ENCODE assay signal across 17 cellular contexts in the genomic region with DNA sequence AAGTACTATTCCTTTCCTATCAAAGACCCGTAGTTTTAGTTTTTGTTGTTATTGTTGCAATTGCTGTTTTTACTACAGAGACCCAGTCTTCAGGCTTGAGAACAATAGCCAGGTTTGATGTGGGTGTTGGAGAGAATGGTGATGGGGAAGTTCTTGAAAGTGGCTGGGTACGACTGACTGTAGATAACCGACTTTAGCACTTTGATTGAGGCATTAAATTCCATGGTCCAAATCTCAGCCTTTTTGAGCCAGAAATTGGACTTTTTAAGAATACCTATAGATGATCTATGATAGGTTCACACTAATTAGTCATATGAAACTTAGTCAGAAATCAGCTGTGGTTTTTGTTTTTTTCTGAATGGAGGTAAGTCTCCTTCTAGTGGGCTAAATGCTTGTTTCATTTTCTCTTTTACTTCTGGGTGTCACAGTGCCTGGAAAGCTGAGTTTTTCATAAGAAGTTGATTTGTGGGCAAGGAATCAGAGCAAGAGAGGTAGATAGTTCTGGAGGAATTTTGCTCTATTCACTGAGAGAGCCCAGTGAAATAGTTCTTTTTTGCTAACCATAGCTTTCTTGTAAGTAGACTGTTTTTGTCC. TPM values are rescaled to one million over a fixed set of nuclear protein-coding genes. Genes with fewer than 3 reads are reported as not detected.
A peak's percentile ranks its signal among the peaks of the same experiment; 100 is the strongest.
DNase-seq lines count a peak whose midpoint lies in the region; ATAC-seq, FAIRE-seq and TF ChIP-seq lines count a peak whose summit lies in the region.
"Had no signal": no experiment of that assay in that cellular context is flagged by ENCODE, and none has a peak within 500 bp of the region (broad histone marks: within the 10 kb centered on the region; RNA-seq: fewer than 3 reads in every experiment).

No MANE protein-coding gene starts in this region.

- H3K27me3 Mint-ChIP-seq in CD4-positive, alpha-beta T cell, result no peaks in the 10 kb centered on the region

- H4K20me1 ChIP-seq in K562 (replicated peaks; ENCODE audit: control insufficient read depth, insufficient read depth, low read length) (no peaks in the 10 kb centered on the region), PC-9 (ENCODE audit: insufficient read depth) (no peaks in the 10 kb centered on the region)

- POLR2A ChIA-PET in CD4-positive, alpha-beta T cell (lab: Charles Lee), result interaction anchor here (0.9 kb wide), 1 partner anchor 106 kb away, joined by 3 read pairs; a partner anchor contains a TSS
- POLR2A ChIA-PET in K562 (lab: Yijun Ruan, JAX), result interaction anchor here (1.1 to 1.6 kb wide), 3 partner anchors 8 to 16 kb away, joined by 3 read pairs; no protein-coding TSS in a partner anchor
- POLR2A ChIA-PET in PC-9 (lab: Charles Lee; ENCODE audit: unreplicated experiment), result no interaction called here

- TF ChIP-seq RAD21 in K562 (CRISPR knock-in tag; conservative IDR thresholded peaks at IDR 0.05 in 1 of 2, IDR thresholded peaks at IDR 0.05 in 1 of 2), result no peak

- 86% methylated on average over 3 of the region's 3 CpGs for WGBS in K562 (ENCODE audit: insufficient coverage, low coverage, missing lambda C conversion rate)

- no peak for ATAC-seq in CD4-positive, alpha-beta T cell (ENCODE audit: poor library complexity)
- no peak for ATAC-seq in K562
- ATAC-seq in HG03175 (IDR thresholded peaks at IDR 0.05; ENCODE audit: unreplicated experiment), result no peak
- ATAC-seq: left lobe of liver, pancreas had no signal

- H3F3A ChIP-seq in PC-9 (ENCODE audit: insufficient read depth, low read depth), result peaks cover 8% of the 10 kb centered on the region; the same call in 1 of the 2 replicates

- no peaks in the 10 kb centered on the region for H3K9me3 ChIP-seq in CD4-positive, alpha-beta T cell (ENCODE audit: control insufficient read depth, low read length)
- no peaks in the 10 kb centered on the region for H3K9me3 ChIP-seq in K562 (replicated peaks; ENCODE audit: control insufficient read depth, insufficient read depth, low read depth, low read length)
- no peaks in the 10 kb centered on the region for H3K9me3 ChIP-seq in PC-9 (ENCODE audit: insufficient read depth, low read depth)
- H3K9me3 ChIP-seq: pancreas, SK-N-SH, thyroid gland had no signal

- in situ Hi-C loops in K562 (cut with MboI), result no loop called here

- H3K79me2 ChIP-seq in K562 (ENCODE audit: control insufficient read depth, insufficient read depth, low read length) (peaks cover 48% of the 10 kb centered on the region), PC-9 (ENCODE audit: low read depth) (peaks cover 22% of the 10 kb centered on the region)

- TF ChIP-seq POLR2A in K562 (conservative IDR thresholded peaks at IDR 0.05), result 0 out of 2 replicates have a peak, but pooled peaks have one; percentile 2

- H3K27ac ChIP-seq in CD4-positive, alpha-beta T cell (ENCODE audit: low read depth, low read length), result no peak overlapping the region
- H3K27ac ChIP-seq in K562 (ENCODE audit: extremely low read depth, low read depth, low read length) (no peak overlapping the region), PC-9 (no peak overlapping the region)
- H3K27ac ChIP-seq: pancreas, thyroid gland had no signal

- H3K9me3 Mint-ChIP-seq in CD4-positive, alpha-beta T cell, result no peaks in the 10 kb centered on the region

- peaks cover 0 to 16% of the 10 kb centered on the region in 2 experiments for H3K4me1 ChIP-seq in K562 (replicated peaks in 1 of 2; ENCODE audit: control insufficient read depth in 2 of 2, insufficient read depth in 2 of 2, low read length in 2 of 2)
- peaks cover 19% of the 10 kb centered on the region for H3K4me1 ChIP-seq in PC-9 (replicated peaks; ENCODE audit: insufficient read depth)

- H3K4me3 Mint-ChIP-seq in CD4-positive, alpha-beta T cell, result peak overlapping the region; percentile 54

- H3K36me3 ChIP-seq in GM06990 (ENCODE audit: control insufficient read depth, insufficient read depth, low read length) (peaks cover 14% of the 10 kb centered on the region), K562 (ENCODE audit: control insufficient read depth, insufficient read depth, low read length) (peaks cover 68% of the 10 kb centered on the region), PC-9 (ENCODE audit: low read depth) (peaks cover 11% of the 10 kb centered on the region)

- H3K27ac Mint-ChIP-seq in CD4-positive, alpha-beta T cell, result no peak overlapping the region

- no peak for DNase-seq in CD4-positive, alpha-beta T cell
- DNase-seq in GM06990 (ENCODE audit: extremely low read depth, insufficient read length) (no peak), RKO (ENCODE audit: low spot score) (peak; percentile 27), K562 (ENCODE audit: extremely low read depth in 1 of 4, low spot score in 3 of 4) (no peak), COLO668 (lab: John Stamatoyannopoulos, UW; ENCODE audit: unreplicated experiment) (no peak), PC-9 (no peak), cerebellum (ENCODE audit: low spot score) (no peak)
- DNase-seq: foreskin melanocyte; NCI-H526; pancreas; SK-N-SH; stimulated activated CD4-positive, alpha-beta T cell treated with anti-CD3 and anti-CD28 coated beads, Interleukin-2, amount 100 ng/mL, for 48 hours; thyroid gland had no signal

- TF ChIP-seq EP300 in K562 (IDR thresholded peaks at IDR 0.05; ENCODE audit: low read length), result no peak

- no peak overlapping the region for H3K9ac ChIP-seq in K562 (ENCODE audit: insufficient read depth in 1 of 2, low read depth in 2 of 2, low read length in 2 of 2)
- H3K9ac ChIP-seq: SK-N-SH had no signal

- no peaks in the 10 kb centered on the region for H3K27me3 ChIP-seq in CD4-positive, alpha-beta T cell (ENCODE audit: control insufficient read depth, insufficient read depth, low read length)
- no peaks in the 10 kb centered on the region for H3K27me3 ChIP-seq in GM06990 (replicated peaks; ENCODE audit: control insufficient read depth, insufficient read depth, low read length)
- H3K27me3 ChIP-seq in K562 (ENCODE audit: control insufficient read depth in 2 of 2, insufficient read depth in 2 of 2, low read length in 2 of 2), result no peaks in the 10 kb centered on the region
- H3K27me3 ChIP-seq in PC-9 (ENCODE audit: insufficient read depth, low read depth), result no peaks in the 10 kb centered on the region
- H3K27me3 ChIP-seq: pancreas, thyroid gland had no signal

- CTCF ChIA-PET in CD4-positive, alpha-beta T cell (lab: Charles Lee), result no interaction called here
- CTCF ChIA-PET in K562 (lab: Yijun Ruan, JAX; ENCODE audit: low intra/inter-chr PET ratio) (no interaction called here), PC-9 (lab: Charles Lee) (no interaction called here)

- H3K4me3 ChIP-seq in GM06990 (replicated peaks; ENCODE audit: low read depth, low read length) (peak overlapping the region; percentile 25; the same call in 1 of the 2 replicates), K562 (no peak overlapping the region), PC-9 (no peak overlapping the region)
- H3K4me3 ChIP-seq: pancreas, thyroid gland had no signal

- H3K9me2 ChIP-seq in PC-9 (ENCODE audit: insufficient read depth), result no peaks in the 10 kb centered on the region
- H3K9me2 ChIP-seq: SK-N-SH had no signal

- H3K4me2 ChIP-seq in K562 (ENCODE audit: insufficient read depth, low read length), result no peak overlapping the region
- no peak overlapping the region for H3K4me2 ChIP-seq in PC-9
- H3K4me2 ChIP-seq: SK-N-SH had no signal

- H3K36me3 Mint-ChIP-seq in CD4-positive, alpha-beta T cell (ENCODE audit: low read depth), result peaks cover 59% of the 10 kb centered on the region

- no TSS peak for BruUV-seq in K562 (replicated peaks; lab: Mats Ljungman, UMichigan)
- BruUV-seq in PC-9 (replicated peaks; lab: Mats Ljungman, UMichigan), result no TSS peak

- intact Hi-C loops in CD4-positive, alpha-beta T cell (cut with DNase I, micrococcal nuclease), result no loop called here
- intact Hi-C loops in K562 (cut with micrococcal nuclease) (no loop called here), PC-9 (cut with micrococcal nuclease; ENCODE audit: unreplicated experiment) (no loop called here)

- H3K9me1 ChIP-seq in K562 (ENCODE audit: control insufficient read depth, insufficient read depth, low read length), result no peaks in the 10 kb centered on the region

- H3K4me1 Mint-ChIP-seq in CD4-positive, alpha-beta T cell (ENCODE audit: low read depth), result peaks cover 48% of the 10 kb centered on the region

- H2AFZ ChIP-seq in K562 (ENCODE audit: low read depth, low read length), result no peak overlapping the region
- H2AFZ ChIP-seq in PC-9, result no peak overlapping the region

- no peak for FAIRE-seq in K562 (lab: Jason Lieb, UNC)
- FAIRE-seq: colon, endothelial cell of umbilical vein, pancreas had no signal

- TF ChIP-seq CTCF in CD4-positive, alpha-beta T cell (IDR thresholded peaks at IDR 0.05), result no peak
- TF ChIP-seq CTCF in GM06990 (IDR thresholded peaks at IDR 0.05; ENCODE audit: insufficient read depth, low read length, poor library complexity, severe bottlenecking) (no peak), K562 (IDR thresholded peaks at IDR 0.05 in 2 of 3, conservative IDR thresholded peaks at IDR 0.05 in 1 of 3; ENCODE audit: insufficient read depth in 2 of 3, low read depth in 1 of 3, low read length in 3 of 3) (no peak), PC-9 (conservative IDR thresholded peaks at IDR 0.05) (no peak)

RNA-seq across cellular contexts. Expression of a gene that starts 2.8 kb away (rescaled TPM):
- 10 to 100 TPM; 29.4 to 32.6 TPM for total RNA-seq in CD4-positive, alpha-beta T cell
- total RNA-seq in K562 (2011; cell fraction: chromatin; rRNA removed; ENCODE audit: low replicate concordance), result 75.0 and 80.3 TPM in 2 replicates
- 68.6 and 71.4 TPM in 2 replicates for total RNA-seq in K562 (2011; cell fraction: nucleolus; rRNA removed)
- 71.1 and 74.3 TPM in 2 replicates for total RNA-seq in K562 (2011; cell fraction: nucleoplasm; rRNA removed)
- total RNA-seq in K562 (2014; rRNA removed), result 193 and 231 TPM in 2 replicates
- 277 and 303 TPM in 2 replicates for total RNA-seq in K562 (2014; rRNA removed; fragmentation: Illumina TruSeq; extraction: Trizol)
- 287 and 304 TPM in 2 replicates for total RNA-seq in K562 (2015; rRNA removed; fragmentation: Illumina TruSeq; extraction: Trizol)
- total RNA-seq in K562 (2021), result 197 and 199 TPM in 2 replicates
- polyA plus RNA-seq in K562 (2011; rRNA removed), result 269 and 324 TPM in 2 replicates
- 135 and 372 TPM in 2 replicates for polyA plus RNA-seq in K562 (2011; cell fraction: cytosol; rRNA removed)
- polyA plus RNA-seq in K562 (2011; cell fraction: nucleus; rRNA removed), result 78.2 and 125 TPM in 2 replicates
- polyA plus RNA-seq in K562 (2012), result 133 and 272 TPM in 2 replicates
- 417 and 450 TPM in 2 replicates for polyA plus RNA-seq in K562 (2014; fragmentation: Illumina TruSeq; extraction: Trizol)
- 100 to 1,000 TPM; 221 to 265 TPM for polyA plus RNA-seq in K562 (2014; fragmentation: Nextera tagmentation; extraction: Ambion mirVana)
- 434 and 470 TPM in 2 replicates for polyA plus RNA-seq in K562 (2014; rRNA removed)
- 136 and 141 TPM in 2 replicates for polyA minus RNA-seq in K562 (2011; rRNA and poly(A)+ RNA removed)
- polyA minus RNA-seq in K562 (2011; cell fraction: cytosol; rRNA and poly(A)+ RNA removed), result 47.2 and 68.5 TPM in 2 replicates
- 51.0 and 84.4 TPM in 2 replicates for polyA minus RNA-seq in K562 (2011; cell fraction: nucleus; rRNA and poly(A)+ RNA removed)
- total RNA-seq in PC-9 (2021), result 82.7 and 102 TPM in 2 replicates
- total RNA-seq in cerebellum, result 19.5 TPM

RNA-seq across cellular contexts. Expression of a gene that starts 21.2 kb away (rescaled TPM):
- total RNA-seq in CD4-positive, alpha-beta T cell, result 100 to 1,000 TPM; 372 to 389 TPM
- 47.4 and 83.8 TPM in 2 replicates for total RNA-seq in K562 (2011; cell fraction: chromatin; rRNA removed; ENCODE audit: low replicate concordance)
- total RNA-seq in K562 (2011; cell fraction: nucleolus; rRNA removed), result 59.5 and 62.8 TPM in 2 replicates
- total RNA-seq in K562 (2011; cell fraction: nucleoplasm; rRNA removed), result 90.9 and 179 TPM in 2 replicates
- total RNA-seq in K562 (2014; rRNA removed), result 1,738 and 1,868 TPM in 2 replicates
- 1,262 and 1,370 TPM in 2 replicates for total RNA-seq in K562 (2014; rRNA removed; fragmentation: Illumina TruSeq; extraction: Trizol)
- 1,548 and 1,573 TPM in 2 replicates for total RNA-seq in K562 (2015; rRNA removed; fragmentation: Illumina TruSeq; extraction: Trizol)
- 1,160 and 1,216 TPM in 2 replicates for total RNA-seq in K562 (2021)
- 411 and 825 TPM in 2 replicates for polyA plus RNA-seq in K562 (2011; rRNA removed)
- 506 and 740 TPM in 2 replicates for polyA plus RNA-seq in K562 (2011; cell fraction: cytosol; rRNA removed)
- polyA plus RNA-seq in K562 (2011; cell fraction: nucleus; rRNA removed), result 320 and 421 TPM in 2 replicates
- polyA plus RNA-seq in K562 (2012), result 794 and 1,429 TPM in 2 replicates
- 1,646 and 1,955 TPM in 2 replicates for polyA plus RNA-seq in K562 (2014; fragmentation: Illumina TruSeq; extraction: Trizol)
- 100 to 1,000 TPM; 363 to 380 TPM for polyA plus RNA-seq in K562 (2014; fragmentation: Nextera tagmentation; extraction: Ambion mirVana)
- 1,176 and 1,182 TPM in 2 replicates for polyA plus RNA-seq in K562 (2014; rRNA removed)
- polyA minus RNA-seq in K562 (2011; rRNA and poly(A)+ RNA removed), result 483 and 659 TPM in 2 replicates
- 380 and 478 TPM in 2 replicates for polyA minus RNA-seq in K562 (2011; cell fraction: cytosol; rRNA and poly(A)+ RNA removed)
- polyA minus RNA-seq in K562 (2011; cell fraction: nucleus; rRNA and poly(A)+ RNA removed), result 66.0 and 120 TPM in 2 replicates
- total RNA-seq in PC-9 (2021), result 656 and 1,130 TPM in 2 replicates
- 593 TPM for total RNA-seq in cerebellum
